ENCODE assay signal across 16 cellular contexts in genomic region chr19:4930664-4931063, GRCh38. TPM values are rescaled to one million over a fixed set of nuclear protein-coding genes. Genes with fewer than 3 reads are reported as not detected.
"Had no signal": no experiment of that assay in that cellular context is flagged by ENCODE, and none has a peak within 500 bp of the region (broad histone marks: within the 10 kb centered on the region; RNA-seq: fewer than 3 reads in every experiment).

No MANE protein-coding gene starts in this region.

- H3K27ac ChIP-seq: coronary artery, esophagus muscularis mucosa, left lung, VCaP had no signal

- H3K4me1 Mint-ChIP-seq: activated CD4-positive, alpha-beta memory T cell treated with anti-CD3 and anti-CD28 coated beads, Interleukin-2, amount 10 ng/mL, durations not matched to agents 7 days and 5 days; natural killer cell; T-cell had no signal

- H3K4me3 ChIP-seq: coronary artery, esophagus muscularis mucosa, left lung had no signal

- H3K27me3 Mint-ChIP-seq: activated CD4-positive, alpha-beta memory T cell treated with anti-CD3 and anti-CD28 coated beads, Interleukin-2, amount 10 ng/mL, durations not matched to agents 7 days and 5 days; T-cell had no signal

- H3K4me3 Mint-ChIP-seq: activated CD4-positive, alpha-beta memory T cell treated with anti-CD3 and anti-CD28 coated beads, Interleukin-2, amount 10 ng/mL, durations not matched to agents 7 days and 5 days; natural killer cell; T-cell had no signal

- H3K36me3 Mint-ChIP-seq: natural killer cell, T-cell had no signal

- H3K27me3 ChIP-seq: esophagus muscularis mucosa, left lung had no signal

- H3K9me3 Mint-ChIP-seq: activated CD4-positive, alpha-beta memory T cell treated with anti-CD3 and anti-CD28 coated beads, Interleukin-2, amount 10 ng/mL, durations not matched to agents 7 days and 5 days; natural killer cell; T-cell had no signal

- ATAC-seq: left lung, natural killer cell, T-cell had no signal

- H3K9me3 ChIP-seq: esophagus muscularis mucosa, left lung had no signal

- H3K27ac Mint-ChIP-seq: activated CD4-positive, alpha-beta memory T cell treated with anti-CD3 and anti-CD28 coated beads, Interleukin-2, amount 10 ng/mL, durations not matched to agents 7 days and 5 days; natural killer cell; T-cell had no signal

- H3K36me3 ChIP-seq: esophagus muscularis mucosa had no signal

- H3K4me1 ChIP-seq: esophagus muscularis mucosa had no signal

- FAIRE-seq: kidney had no signal

- DNase-seq: activated CD4-positive, alpha-beta memory T cell treated with anti-CD3 and anti-CD28 coated beads, Interleukin-2, amount 10 ng/mL, durations not matched to agents 7 days and 5 days; activated CD4-positive, alpha-beta T cell treated with anti-CD3 and anti-CD28 coated beads for 4 hours; activated CD8-positive, alpha-beta memory T cell treated with anti-CD3 and anti-CD28 coated beads, Interleukin-2, amount 50 U/mL, for 4 hours; activated gamma-delta T cell treated with Interleukin-2 at 50 U/mL for 16 hours; foreskin fibroblast; hypothalamus; kidney; left lung; mammary epithelial cell; natural killer cell; T-cell; T-helper 9 cell had no signal

RNA-seq across cellular contexts. Expression of gene ARRDC5, which starts 28.0 kb away (rescaled TPM):
- total RNA-seq: cardiac septum, mammary epithelial cell had no signal
